ENCODE assay signal across 2 cellular contexts in the genomic region with DNA sequence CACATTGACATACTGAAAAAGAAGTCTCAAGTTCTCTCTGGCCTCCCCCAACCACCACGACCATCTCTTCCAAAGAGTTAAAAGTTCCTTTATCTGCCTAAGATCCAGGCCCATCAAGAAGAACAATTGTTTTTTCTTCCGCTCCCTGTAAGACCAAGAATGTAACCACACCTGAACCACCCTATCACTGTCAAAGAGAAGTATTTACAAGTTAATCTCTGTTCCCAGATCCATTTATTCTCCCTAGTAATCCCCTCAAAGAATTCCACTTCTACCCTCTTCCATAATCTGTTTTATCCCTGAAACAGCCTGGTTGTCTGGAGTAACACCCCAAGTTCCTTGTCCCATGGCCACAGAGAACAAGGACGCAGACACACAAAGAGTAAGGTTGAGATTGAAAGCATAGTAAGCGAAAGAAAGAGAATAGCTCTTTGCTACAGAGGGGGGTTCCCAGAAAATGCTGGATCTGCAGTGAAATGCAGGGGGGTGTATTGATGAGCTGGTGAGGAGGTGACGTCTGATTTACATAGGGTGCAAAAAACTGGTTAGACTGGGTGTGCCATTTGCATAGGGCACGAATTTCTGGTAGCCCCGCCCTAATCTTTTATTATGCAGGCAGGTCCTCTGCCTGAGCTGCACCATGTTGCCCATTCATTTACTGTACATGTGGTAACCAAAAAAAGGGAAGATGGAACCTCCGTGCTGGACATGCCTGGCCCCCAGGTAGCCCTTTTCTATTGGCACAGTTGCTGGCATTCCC.
TF ChIP-seq lines count a peak whose summit lies in the region.

No MANE protein-coding gene starts in this region.

TF ChIP-seq in A549, 52 proteins besides CTCF, POLR2A, EP300 and RAD21:
- no peak for TF ChIP-seq RNF2 (IDR thresholded peaks at IDR 0.05; ENCODE audit: borderline replicate concordance, low read depth)
- TF ChIP-seq NR3C1 (IDR thresholded peaks at IDR 0.05): no peak
- TF ChIP-seq, protein P1, sequence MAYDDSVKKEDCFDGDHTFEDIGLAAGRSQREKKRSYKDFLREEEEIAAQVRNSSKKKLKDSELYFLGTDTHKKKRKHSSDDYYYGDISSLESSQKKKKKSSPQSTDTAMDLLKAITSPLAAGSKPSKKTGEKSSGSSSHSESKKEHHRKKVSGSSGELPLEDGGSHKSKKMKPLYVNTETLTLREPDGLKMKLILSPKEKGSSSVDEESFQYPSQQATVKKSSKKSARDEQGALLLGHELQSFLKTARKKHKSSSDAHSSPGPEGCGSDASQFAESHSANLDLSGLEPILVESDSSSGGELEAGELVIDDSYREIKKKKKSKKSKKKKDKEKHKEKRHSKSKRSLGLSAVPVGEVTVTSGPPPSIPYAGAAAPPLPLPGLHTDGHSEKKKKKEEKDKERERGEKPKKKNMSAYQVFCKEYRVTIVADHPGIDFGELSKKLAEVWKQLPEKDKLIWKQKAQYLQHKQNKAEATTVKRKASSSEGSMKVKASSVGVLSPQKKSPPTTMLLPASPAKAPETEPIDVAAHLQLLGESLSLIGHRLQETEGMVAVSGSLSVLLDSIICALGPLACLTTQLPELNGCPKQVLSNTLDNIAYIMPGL (CRISPR knock-in tag; IDR thresholded peaks at IDR 0.05; ENCODE audit: borderline replicate concordance): no peak
- TF ChIP-seq KDM1A (IDR thresholded peaks at IDR 0.05; ENCODE audit: low read depth): no peak
- no peak for TF ChIP-seq CHD4 (IDR thresholded peaks at IDR 0.05; ENCODE audit: borderline replicate concordance)
- no peak for TF ChIP-seq NPAS2 (CRISPR knock-in tag; IDR thresholded peaks at IDR 0.05; ENCODE audit: borderline replicate concordance)
- TF ChIP-seq, protein P2, sequence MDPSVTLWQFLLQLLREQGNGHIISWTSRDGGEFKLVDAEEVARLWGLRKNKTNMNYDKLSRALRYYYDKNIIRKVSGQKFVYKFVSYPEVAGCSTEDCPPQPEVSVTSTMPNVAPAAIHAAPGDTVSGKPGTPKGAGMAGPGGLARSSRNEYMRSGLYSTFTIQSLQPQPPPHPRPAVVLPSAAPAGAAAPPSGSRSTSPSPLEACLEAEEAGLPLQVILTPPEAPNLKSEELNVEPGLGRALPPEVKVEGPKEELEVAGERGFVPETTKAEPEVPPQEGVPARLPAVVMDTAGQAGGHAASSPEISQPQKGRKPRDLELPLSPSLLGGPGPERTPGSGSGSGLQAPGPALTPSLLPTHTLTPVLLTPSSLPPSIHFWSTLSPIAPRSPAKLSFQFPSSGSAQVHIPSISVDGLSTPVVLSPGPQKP (IDR thresholded peaks at IDR 0.05; ENCODE audit: low read depth, low read length): no peak
- TF ChIP-seq ZNF302 (CRISPR knock-in tag; IDR thresholded peaks at IDR 0.05): no peak
- TF ChIP-seq ZC3H11A (IDR thresholded peaks at IDR 0.05): no peak
- TF ChIP-seq, protein P3, sequence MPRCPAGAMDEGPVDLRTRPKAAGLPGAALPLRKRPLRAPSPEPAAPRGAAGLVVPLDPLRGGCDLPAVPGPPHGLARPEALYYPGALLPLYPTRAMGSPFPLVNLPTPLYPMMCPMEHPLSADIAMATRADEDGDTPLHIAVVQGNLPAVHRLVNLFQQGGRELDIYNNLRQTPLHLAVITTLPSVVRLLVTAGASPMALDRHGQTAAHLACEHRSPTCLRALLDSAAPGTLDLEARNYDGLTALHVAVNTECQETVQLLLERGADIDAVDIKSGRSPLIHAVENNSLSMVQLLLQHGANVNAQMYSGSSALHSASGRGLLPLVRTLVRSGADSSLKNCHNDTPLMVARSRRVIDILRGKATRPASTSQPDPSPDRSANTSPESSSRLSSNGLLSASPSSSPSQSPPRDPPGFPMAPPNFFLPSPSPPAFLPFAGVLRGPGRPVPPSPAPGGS (IDR thresholded peaks at IDR 0.05): no peak
- TF ChIP-seq HOXB5 (CRISPR knock-in tag; IDR thresholded peaks at IDR 0.05): no peak
- no peak for TF ChIP-seq FOSB (CRISPR knock-in tag; IDR thresholded peaks at IDR 0.05)
- TF ChIP-seq RARB (CRISPR knock-in tag; IDR thresholded peaks at IDR 0.05): no peak
- TF ChIP-seq, protein P4, sequence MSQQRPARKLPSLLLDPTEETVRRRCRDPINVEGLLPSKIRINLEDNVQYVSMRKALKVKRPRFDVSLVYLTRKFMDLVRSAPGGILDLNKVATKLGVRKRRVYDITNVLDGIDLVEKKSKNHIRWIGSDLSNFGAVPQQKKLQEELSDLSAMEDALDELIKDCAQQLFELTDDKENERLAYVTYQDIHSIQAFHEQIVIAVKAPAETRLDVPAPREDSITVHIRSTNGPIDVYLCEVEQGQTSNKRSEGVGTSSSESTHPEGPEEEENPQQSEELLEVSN (IDR thresholded peaks at IDR 0.05; ENCODE audit: borderline replicate concordance, low read depth): no peak
- TF ChIP-seq ESRRA (IDR thresholded peaks at IDR 0.05; ENCODE audit: borderline replicate concordance, low read length): no peak
- TF ChIP-seq, protein P5, sequence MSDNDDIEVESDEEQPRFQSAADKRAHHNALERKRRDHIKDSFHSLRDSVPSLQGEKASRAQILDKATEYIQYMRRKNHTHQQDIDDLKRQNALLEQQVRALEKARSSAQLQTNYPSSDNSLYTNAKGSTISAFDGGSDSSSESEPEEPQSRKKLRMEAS (IDR thresholded peaks at IDR 0.05): no peak
- TF ChIP-seq RFX5 (IDR thresholded peaks at IDR 0.05): no peak

TF ChIP-seq in IMR-90, 13 proteins besides CTCF, POLR2A, EP300 and RAD21:
- TF ChIP-seq MAFK (IDR thresholded peaks at IDR 0.05; ENCODE audit: low read depth, low read length) (no peak), CHD1 (IDR thresholded peaks at IDR 0.05; ENCODE audit: low read depth, low read length) (no peak), CEBPB (IDR thresholded peaks at IDR 0.05; ENCODE audit: low read depth, low read length) (no peak), FOS (IDR thresholded peaks at IDR 0.05; ENCODE audit: low read depth, low read length) (no peak), RCOR1 (IDR thresholded peaks at IDR 0.05; ENCODE audit: insufficient replicate concordance, low read length) (no peak), MAZ (IDR thresholded peaks at IDR 0.05; ENCODE audit: borderline replicate concordance, low read depth, low read length) (no peak), SMC3 (IDR thresholded peaks at IDR 0.05; ENCODE audit: low read depth, low read length) (no peak), BHLHE40 (IDR thresholded peaks at IDR 0.05; ENCODE audit: low read depth, low read length) (no peak), NFE2L2 (IDR thresholded peaks at IDR 0.05; ENCODE audit: low read depth, low read length) (no peak), RFX5 (IDR thresholded peaks at IDR 0.05; ENCODE audit: low read depth, low read length) (no peak), MXI1 (IDR thresholded peaks at IDR 0.05; ENCODE audit: borderline replicate concordance, low read depth, low read length) (no peak)
- TF ChIP-seq, protein P2 (IDR thresholded peaks at IDR 0.05; ENCODE audit: borderline replicate concordance, low read depth, low read length): no peak
- TF ChIP-seq, protein P6, sequence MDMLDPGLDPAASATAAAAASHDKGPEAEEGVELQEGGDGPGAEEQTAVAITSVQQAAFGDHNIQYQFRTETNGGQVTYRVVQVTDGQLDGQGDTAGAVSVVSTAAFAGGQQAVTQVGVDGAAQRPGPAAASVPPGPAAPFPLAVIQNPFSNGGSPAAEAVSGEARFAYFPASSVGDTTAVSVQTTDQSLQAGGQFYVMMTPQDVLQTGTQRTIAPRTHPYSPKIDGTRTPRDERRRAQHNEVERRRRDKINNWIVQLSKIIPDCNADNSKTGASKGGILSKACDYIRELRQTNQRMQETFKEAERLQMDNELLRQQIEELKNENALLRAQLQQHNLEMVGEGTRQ (IDR thresholded peaks at IDR 0.05; ENCODE audit: low read depth, low read length): no peak
